Comparison of ENCODE assay signal across 15 cellular contexts in the genomic region with DNA sequence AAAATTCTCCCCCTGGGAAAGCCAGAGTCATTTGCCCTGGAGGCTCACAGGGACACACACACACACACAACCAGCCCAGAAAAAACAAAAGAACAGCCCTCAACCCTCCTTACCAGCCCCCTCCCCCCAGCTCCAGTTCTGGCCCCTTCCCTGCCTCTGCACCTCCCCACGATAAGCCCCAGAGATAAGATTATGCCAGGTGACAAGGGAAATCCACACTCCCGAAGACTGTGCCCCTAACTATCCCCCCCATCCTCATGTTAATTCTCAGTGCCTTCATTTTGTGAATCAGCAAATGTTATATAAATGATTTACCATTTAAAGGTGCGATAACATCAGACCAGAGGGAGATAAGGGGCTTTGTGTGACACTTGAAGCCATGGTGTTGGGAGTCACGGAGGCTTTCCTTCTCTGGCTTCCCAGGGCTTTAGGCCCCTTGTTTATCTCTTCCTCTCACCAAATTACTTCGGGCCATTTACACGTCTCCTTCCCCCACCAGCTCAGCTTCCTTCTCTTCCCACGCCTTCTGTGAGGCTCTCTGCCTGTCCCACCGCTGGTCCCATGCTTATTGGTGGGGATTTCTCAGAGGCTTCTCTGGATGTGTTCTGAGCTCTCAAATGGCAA. TPM values are rescaled to one million over a fixed set of nuclear protein-coding genes. Genes with fewer than 3 reads are reported as not detected.
"Had no signal": no experiment of that assay in that cellular context is flagged by ENCODE, and none has a peak within 500 bp of the region (broad histone marks: within the 10 kb centered on the region; RNA-seq: fewer than 3 reads in every experiment).

No MANE protein-coding gene starts in this region.

- H3K27ac Mint-ChIP-seq: activated CD8-positive, alpha-beta T cell treated with anti-CD3 and anti-CD28 coated beads for 36 hours; activated naive CD8-positive, alpha-beta T cell treated with anti-CD3 and anti-CD28 coated beads, Interleukin-2, amount 10 ng/mL, durations not matched to agents 7 days and 5 days had no signal

- DNase-seq: activated CD4-positive, alpha-beta T cell treated with anti-CD3 and anti-CD28 coated beads for 4 hours; activated CD8-positive, alpha-beta memory T cell treated with anti-CD3 and anti-CD28 coated beads, Interleukin-2, amount 50 U/mL, for 4 hours; activated CD8-positive, alpha-beta T cell treated with anti-CD3 and anti-CD28 coated beads for 36 hours; activated naive CD8-positive, alpha-beta T cell treated with anti-CD3 and anti-CD28 coated beads, Interleukin-2, amount 10 ng/mL, durations not matched to agents 7 days and 5 days; left colon; stimulated activated CD4-positive, alpha-beta T cell treated with anti-CD3 and anti-CD28 coated beads, Interleukin-15, amount 100 ng/mL, for 24 hours; stimulated activated CD4-positive, alpha-beta T cell treated with anti-CD3 and anti-CD28 coated beads, Interleukin-4, amount 100 ng/mL, for 24 hours; stomach; T-helper 9 cell; thyroid gland had no signal

- H3K27me3 ChIP-seq: vagina had no signal

- H2AFZ ChIP-seq: parathyroid adenoma had no signal

- H3K36me3 Mint-ChIP-seq: activated naive CD8-positive, alpha-beta T cell treated with anti-CD3 and anti-CD28 coated beads, Interleukin-2, amount 10 ng/mL, durations not matched to agents 7 days and 5 days had no signal

- H3K4me1 ChIP-seq: foreskin keratinocyte, parathyroid adenoma, vagina had no signal

- H3K9me3 Mint-ChIP-seq: activated CD8-positive, alpha-beta T cell treated with anti-CD3 and anti-CD28 coated beads for 36 hours; activated naive CD8-positive, alpha-beta T cell treated with anti-CD3 and anti-CD28 coated beads, Interleukin-2, amount 10 ng/mL, durations not matched to agents 7 days and 5 days had no signal

- H3K4me3 ChIP-seq: thyroid gland, vagina had no signal

- H3K79me2 ChIP-seq: parathyroid adenoma had no signal

- H3K4me3 Mint-ChIP-seq: activated CD8-positive, alpha-beta T cell treated with anti-CD3 and anti-CD28 coated beads for 36 hours; activated naive CD8-positive, alpha-beta T cell treated with anti-CD3 and anti-CD28 coated beads, Interleukin-2, amount 10 ng/mL, durations not matched to agents 7 days and 5 days had no signal

- H3K9me3 ChIP-seq: breast epithelium, stomach, thyroid gland, vagina had no signal

- ATAC-seq: activated CD8-positive, alpha-beta T cell treated with anti-CD3 and anti-CD28 coated beads for 36 hours; left colon had no signal

- H3K36me3 ChIP-seq: breast epithelium, stomach, thyroid gland, vagina had no signal

- H3K27ac ChIP-seq: foreskin keratinocyte, parathyroid adenoma, stomach, thyroid gland, vagina, VCaP had no signal

- H3K9ac ChIP-seq: parathyroid adenoma had no signal

RNA-seq across cellular contexts. Expression of a gene that starts 12.5 kb away (rescaled TPM):
- total RNA-seq: activated naive CD8-positive, alpha-beta T cell treated with anti-CD3 and anti-CD28 coated beads, Interleukin-2, amount 10 ng/mL, durations not matched to agents 7 days and 5 days had no signal
